In genomic region chr2:195319548-195320415, GRCh38 we compare ENCODE assay signal across 21 cellular contexts.
DNase-seq lines count a peak whose midpoint lies in the region; ATAC-seq and TF ChIP-seq lines count a peak whose summit lies in the region.
"Had no signal": no experiment of that assay in that cellular context is flagged by ENCODE, and none has a peak within 500 bp of the region (broad histone marks: within the 10 kb centered on the region; RNA-seq: fewer than 3 reads in every experiment).

No MANE protein-coding gene starts in this region.

- TF ChIP-seq CTCF in 22Rv1 (IDR thresholded peaks at IDR 0.05), result no peak
- TF ChIP-seq CTCF in hepatocyte (IDR thresholded peaks at IDR 0.05; ENCODE audit: poor library complexity), result no peak
- no peak for TF ChIP-seq CTCF in upper lobe of left lung (IDR thresholded peaks at IDR 0.05)

- no peaks in the 10 kb centered on the region for H3K79me2 ChIP-seq in GM23248 (ENCODE audit: insufficient read depth)
- H3K79me2 ChIP-seq in hepatocyte, result no peaks in the 10 kb centered on the region

- H3K9ac ChIP-seq in GM23248, result peak overlapping the region; percentile 47; the same call in 1 of the 2 replicates
- H3K9ac ChIP-seq: BLaER1 treated with 17β-estradiol and CSF1 and Interleukin-3, amounts not matched to agents 10 nM and 100 nM had no signal

- H3K9me2 ChIP-seq in GM23248 (ENCODE audit: insufficient read depth) (no peaks in the 10 kb centered on the region), hepatocyte (replicated peaks; ENCODE audit: insufficient read depth) (no peaks in the 10 kb centered on the region)

- H3K4me3 ChIP-seq in GM23248 (no peak overlapping the region), SJSA1 (no peak overlapping the region), hepatocyte (no peak overlapping the region), upper lobe of left lung (no peak overlapping the region)
- H3K4me3 ChIP-seq: BLaER1 treated with 17β-estradiol and CSF1 and Interleukin-3, amounts not matched to agents 10 nM and 100 nM had no signal

- H3K4me1 ChIP-seq in GM23248 (ENCODE audit: insufficient read depth) (peaks cover 35% of the 10 kb centered on the region), SJSA1 (replicated peaks) (peaks cover 27% of the 10 kb centered on the region), hepatocyte (ENCODE audit: insufficient read depth) (peaks cover 15% of the 10 kb centered on the region), upper lobe of left lung (peaks cover 0 to 3% (median 0%) of the 10 kb centered on the region in 4 donors)

- no peak for TF ChIP-seq EP300 in upper lobe of left lung (IDR thresholded peaks at IDR 0.05)

- ATAC-seq in HG03565 (IDR thresholded peaks at IDR 0.05; ENCODE audit: unreplicated experiment), result no peak
- no peak for ATAC-seq in upper lobe of left lung (ENCODE audit: low FRiP score in 2 of 2)
- ATAC-seq: stimulated activated memory B cell treated with anti-CD40 and anti-IgM and Interleukin-4, amounts not matched to agents 10 μg/mL and 1 μg/mL and 100 μg/mL, for 72 hours had no signal

- 0 to 7% methylated on average over 1 of the region's 1 CpG for WGBS in GM23248 (ENCODE audit: low coverage in 1 of 2, low lambda C conversion rate in 2 of 2, missing lambda C conversion rate in 2 of 2), 2 experiments
- 0% methylated on average over 1 of the region's 1 CpG for WGBS in hepatocyte (ENCODE audit: low lambda C conversion rate, missing lambda C conversion rate)
- WGBS in upper lobe of left lung, 2 donors, result 0 to 64% methylated on average over 1 of the region's 1 CpG

- peaks cover 16% of the 10 kb centered on the region; the same call in 1 of the 2 replicates for H3F3A ChIP-seq in GM23248 (ENCODE audit: insufficient read depth)

- 0 out of 2 replicates have a peak overlapping the region, but pooled peaks have one; percentile 16 for H2AFZ ChIP-seq in GM23248
- H2AFZ ChIP-seq in hepatocyte, result no peak overlapping the region

- peak overlapping the region; percentile 68 for H3K4me2 ChIP-seq in GM23248 (ENCODE audit: unreplicated experiment)
- H3K4me2 ChIP-seq in hepatocyte, result peak overlapping the region; percentile 14
- H3K4me2 ChIP-seq: BLaER1 treated with 17β-estradiol and CSF1 and Interleukin-3, amounts not matched to agents 10 nM and 100 nM had no signal

- H4K20me1 ChIP-seq in GM23248 (ENCODE audit: insufficient read depth) (no peaks in the 10 kb centered on the region), hepatocyte (ENCODE audit: insufficient read depth, poor library complexity, severe bottlenecking) (no peaks in the 10 kb centered on the region)
- H4K20me1 ChIP-seq: BLaER1 treated with 17β-estradiol and CSF1 and Interleukin-3, amounts not matched to agents 10 nM and 100 nM had no signal

- H3K9me3 ChIP-seq in GM23248 (ENCODE audit: low read depth), result no peaks in the 10 kb centered on the region
- H3K9me3 ChIP-seq in SJSA1 (replicated peaks), result no peaks in the 10 kb centered on the region
- no peaks in the 10 kb centered on the region for H3K9me3 ChIP-seq in hepatocyte (ENCODE audit: low read depth)
- H3K9me3 ChIP-seq in upper lobe of left lung, result no peaks in the 10 kb centered on the region

- no peak for TF ChIP-seq POLR2A in erythroblast (IDR thresholded peaks at IDR 0.05; ENCODE audit: low read length)
- no peak for TF ChIP-seq POLR2A in upper lobe of left lung (IDR thresholded peaks at IDR 0.05)

- H3K27ac ChIP-seq in 22Rv1, result peak overlapping the region; percentile 43
- H3K27ac ChIP-seq in GM23248, result peak overlapping the region; percentile 74
- H3K27ac ChIP-seq in SJSA1, result peak overlapping the region; percentile 90
- no peak overlapping the region for H3K27ac ChIP-seq in hepatocyte
- H3K27ac ChIP-seq in upper lobe of left lung, result no peak overlapping the region
- H3K27ac ChIP-seq: BLaER1 treated with 17β-estradiol and CSF1 and Interleukin-3, amounts not matched to agents 10 nM and 100 nM had no signal

- in situ Hi-C loops in GM23248 (cut with MboI), result loop anchor here (25.0 kb wide), 1 partner anchor 343 kb away; the partner anchor contains the start of gene SLC39A10

- DNase-seq in GM23248 (peak; percentile 19), SJSA1 (ENCODE audit: low read depth in 1 of 2, low spot score in 2 of 2) (peak in 1 of 2 experiments; percentile 87), hepatocyte (ENCODE audit: low spot score) (no peak), HuH-7.5 (ENCODE audit: low spot score) (no peak), erythroblast (lab: John Stamatoyannopoulos, UW) (no peak), upper lobe of left lung (no peak)
- DNase-seq: activated naive CD4-positive, alpha-beta T cell treated with anti-CD3 and anti-CD28 coated beads, Interleukin-2, amount 50 U/mL, for 16 hours; anterior cingulate cortex; central memory CD4-positive, alpha-beta T cell; COR-L47; MV-4-11; NCI-H2171; NCI-H524 treated with DMSO at 0.1 percent for 48 hours; NK-92 treated with Interleukin-12 subunit alpha and Interleukin-12 subunit beta, amount 100 ng/mL, for 24 hours; occipital lobe; retina; stimulated activated CD4-positive, alpha-beta T cell treated with anti-CD3 and anti-CD28 coated beads, Interleukin-4, amount 100 ng/mL, for 1 hour had no signal

- H3K36me3 ChIP-seq in GM23248 (ENCODE audit: low read depth) (no peaks in the 10 kb centered on the region), SJSA1 (no peaks in the 10 kb centered on the region), hepatocyte (replicated peaks; ENCODE audit: insufficient read depth, low read depth) (no peaks in the 10 kb centered on the region), upper lobe of left lung (no peaks in the 10 kb centered on the region)
- H3K36me3 ChIP-seq: BLaER1 treated with 17β-estradiol and CSF1 and Interleukin-3, amounts not matched to agents 10 nM and 100 nM had no signal

- H3K27me3 ChIP-seq in GM23248 (replicated peaks; ENCODE audit: insufficient read depth) (no peaks in the 10 kb centered on the region), SJSA1 (replicated peaks) (no peaks in the 10 kb centered on the region), hepatocyte (no peaks in the 10 kb centered on the region), upper lobe of left lung (no peaks in the 10 kb centered on the region)
- H3K27me3 ChIP-seq: BLaER1 treated with 17β-estradiol and CSF1 and Interleukin-3, amounts not matched to agents 10 nM and 100 nM had no signal

Comparison
In these comparisons a context has a peak if more than half of its experiments do, and no peak if none do; other contexts are left out.
1. H3K27ac ChIP-seq: peak in 22Rv1 (single experiment), GM23248 (single experiment) and SJSA1 (single experiment); none in hepatocyte (single experiment) and upper lobe of left lung (0 of 4).